9 cellular contexts compared by ENCODE assay signal in the genomic region with DNA sequence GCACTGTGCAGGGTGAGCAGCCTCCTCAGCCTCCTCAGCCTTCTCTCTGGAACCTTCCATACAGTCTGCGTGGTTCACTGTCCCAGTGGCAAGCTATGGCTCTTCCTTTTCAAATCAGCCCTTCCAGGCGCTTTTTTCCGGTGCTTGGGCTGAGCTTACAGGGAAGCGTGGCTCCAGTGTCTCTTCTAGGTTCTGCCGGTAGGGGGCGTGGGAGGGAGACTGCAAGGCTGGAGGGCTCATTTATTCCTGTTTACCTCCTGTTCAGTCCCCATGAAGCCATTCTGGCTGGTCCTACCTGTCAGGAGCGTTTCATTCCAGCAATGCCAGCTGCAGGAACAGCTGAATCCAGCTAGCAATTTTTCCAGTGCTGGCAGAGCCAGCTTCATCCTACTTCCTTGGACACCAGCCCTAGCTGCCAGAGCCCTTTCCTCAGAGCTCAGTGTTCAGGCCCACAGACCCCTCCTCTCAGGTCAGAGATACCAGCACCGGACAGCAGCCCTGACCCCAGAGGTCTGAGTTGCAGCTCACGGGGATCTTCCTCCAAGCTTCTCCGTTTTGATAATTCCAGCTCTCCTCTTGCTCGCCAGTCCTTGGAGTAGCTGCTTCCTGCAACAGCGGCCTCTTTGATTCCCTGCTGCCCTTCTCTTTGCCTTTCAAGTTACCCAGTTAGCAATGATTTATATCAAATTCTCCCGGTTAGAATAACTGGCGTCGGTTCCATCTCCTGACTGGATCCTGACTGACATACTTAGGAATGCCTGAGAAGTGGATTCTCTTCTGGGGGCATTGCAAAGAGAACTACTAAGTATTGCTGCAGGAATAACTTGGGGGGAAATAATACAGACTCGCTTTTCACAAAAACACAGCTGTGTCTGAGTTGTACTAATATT.
DNase-seq lines count a peak whose midpoint lies in the region; ATAC-seq, FAIRE-seq and TF ChIP-seq lines count a peak whose summit lies in the region.
"Had no signal": no experiment of that assay in that cellular context is flagged by ENCODE, and none has a peak within 500 bp of the region (broad histone marks: within the 10 kb centered on the region; RNA-seq: fewer than 3 reads in every experiment).

No MANE protein-coding gene starts in this region.

- no peak overlapping the region for H2AK5ac ChIP-seq in H9 (ENCODE audit: insufficient read length, low read length)

- no peak overlapping the region for H3K56ac ChIP-seq in H9 (ENCODE audit: insufficient read length, low read depth, low read length)

- no peak overlapping the region for H3K27ac ChIP-seq in H9 (ENCODE audit: insufficient read length, low read depth, low read length)
- no peak overlapping the region for H3K27ac ChIP-seq in right lobe of liver

- H3K23ac ChIP-seq in H9 (ENCODE audit: insufficient read length, low read depth, low read length), result no peak overlapping the region

- H3K4ac ChIP-seq in H9 (ENCODE audit: low read depth, low read length), result no peak overlapping the region

- H2BK5ac ChIP-seq in H9 (ENCODE audit: insufficient read length, low read length), result no peak overlapping the region

- H3K4me1 ChIP-seq in H9 (ENCODE audit: insufficient read depth, low read length), result no peaks in the 10 kb centered on the region
- no peaks in the 10 kb centered on the region for H3K4me1 ChIP-seq in right lobe of liver

- no peak overlapping the region for H4K5ac ChIP-seq in H9 (ENCODE audit: insufficient read length, low read depth, low read length)

- H3K27me3 Mint-ChIP-seq in H9 (ENCODE audit: low read depth), result peaks cover 2% of the 10 kb centered on the region; the same call in 1 of the 2 replicates

- H3K9me3 ChIP-seq in H9 (ENCODE audit: control insufficient read depth, low read depth, low read length), result no peaks in the 10 kb centered on the region
- H3K9me3 ChIP-seq in right lobe of liver, result no peaks in the 10 kb centered on the region

- ATAC-seq in right lobe of liver (no peak), GM21526 (IDR thresholded peaks at IDR 0.05; ENCODE audit: low FRiP score, unreplicated experiment) (no peak)
- ATAC-seq: right cardiac atrium had no signal

- TF ChIP-seq CTCF in D721Med (IDR thresholded peaks at IDR 0.05; ENCODE audit: insufficient read depth, missing control alignments), result peak; percentile 14
- peak; percentile 84 for TF ChIP-seq CTCF in H9 (conservative IDR thresholded peaks at IDR 0.05)
- peak in 3 of 4 donors; percentile 10 to 22 (median 10) for TF ChIP-seq CTCF in right lobe of liver (IDR thresholded peaks at IDR 0.05)

- H2BK12ac ChIP-seq in H9 (ENCODE audit: insufficient read length, low read depth, low read length), result no peak overlapping the region

- no peak for DNase-seq in D721Med (ENCODE audit: insufficient read length, low spot score)
- peak; percentile 84 for DNase-seq in H9
- DNase-seq in activated CD4-positive, alpha-beta T cell treated with anti-CD3 and anti-CD28 coated beads, Interleukin-2, amount 50 U/mL, for 48 hours, result peak; percentile 15 to 23
- no peak for DNase-seq in right lobe of liver
- DNase-seq in Kasumi-1 (lab: John Stamatoyannopoulos, UW), result no peak
- DNase-seq in NOMO-1 treated with dmso at 0.1 percent for 144 hours (lab: John Stamatoyannopoulos, UW; ENCODE audit: unreplicated experiment), result no peak
- DNase-seq: right cardiac atrium had no signal

- no peak overlapping the region for H2BK20ac ChIP-seq in H9 (ENCODE audit: low read depth, low read length, poor library complexity, severe bottlenecking)

- peaks cover 15 to 22% of the 10 kb centered on the region in 2 experiments for H3K4me1 Mint-ChIP-seq in H9

- H2BK15ac ChIP-seq in H9 (ENCODE audit: low read depth, low read length), result no peak overlapping the region

- H3K23me2 ChIP-seq in H9 (ENCODE audit: insufficient read length, low read depth, low read length, poor library complexity, severe bottlenecking), result no peaks in the 10 kb centered on the region

- no peaks in the 10 kb centered on the region for H3K27me3 ChIP-seq in H9 (ENCODE audit: insufficient read depth, low read length)
- no peaks in the 10 kb centered on the region for H3K27me3 ChIP-seq in right lobe of liver

- H3K18ac ChIP-seq in H9 (ENCODE audit: insufficient read length, low read depth, low read length), result no peak overlapping the region

- no peak overlapping the region for H3K27ac Mint-ChIP-seq in H9
- H3K27ac Mint-ChIP-seq: activated T-helper 2 cell treated with anti-CD3 and anti-CD28 coated beads, Interferon-gamma antibody, Interleukin-2, Interleukin-4, amounts not matched to agents 10 μg/mL and 5 μg/mL and 100 μg/mL, durations not matched to agents 14 hours and 24 hours and 36 hours had no signal

- H3K36me3 ChIP-seq in right lobe of liver, result no peaks in the 10 kb centered on the region

- no peaks in the 10 kb centered on the region for H3K79me1 ChIP-seq in H9 (ENCODE audit: insufficient read depth, low read depth, low read length, poor library complexity, severe bottlenecking)

- no peak overlapping the region for H3K9ac ChIP-seq in H9 (ENCODE audit: extremely low read depth, insufficient read length, low read length)

- H3T11ph ChIP-seq in H9 (ENCODE audit: low read length), result no peak overlapping the region

- H3K14ac ChIP-seq in H9 (ENCODE audit: insufficient read depth, low read length), result no peak overlapping the region

- H3K79me2 ChIP-seq in H9 (ENCODE audit: insufficient read depth, low read length), result no peaks in the 10 kb centered on the region

- H3K4me3 Mint-ChIP-seq in H9, result no peak overlapping the region

- H3K4me3 ChIP-seq in right lobe of liver, result no peak overlapping the region

- intact Hi-C loops in right lobe of liver (cut with DNase I), result loop anchor here (10.0 kb wide), 2 partner anchors 124 to 274 kb away; no protein-coding TSS in a partner anchor

- no peak for TF ChIP-seq POLR2A in right lobe of liver (IDR thresholded peaks at IDR 0.05)

- no peaks in the 10 kb centered on the region for H3K9me3 Mint-ChIP-seq in H9
- H3K9me3 Mint-ChIP-seq: activated T-helper 2 cell treated with anti-CD3 and anti-CD28 coated beads, Interferon-gamma antibody, Interleukin-2, Interleukin-4, amounts not matched to agents 10 μg/mL and 5 μg/mL and 100 μg/mL, durations not matched to agents 14 hours and 24 hours and 36 hours had no signal

- H3K36me3 Mint-ChIP-seq in H9 (ENCODE audit: insufficient read depth in 1 of 3, low read depth in 3 of 3), result no peaks in the 10 kb centered on the region

- no peak overlapping the region for H3K4me2 ChIP-seq in H9 (ENCODE audit: insufficient read depth, insufficient read length, low read length)

- no peak overlapping the region for H2BK120ac ChIP-seq in H9 (ENCODE audit: low read depth, low read length, poor library complexity, severe bottlenecking)

- no peak overlapping the region for H4K91ac ChIP-seq in H9 (ENCODE audit: insufficient read length, low read depth, low read length)

- no peak for FAIRE-seq in D721Med (lab: Jason Lieb, UNC)

- H4K8ac ChIP-seq in H9 (replicated peaks; ENCODE audit: insufficient read length, low read depth, low read length), result no peak overlapping the region

- H4K20me1 ChIP-seq in H9 (ENCODE audit: control insufficient read depth, insufficient read depth, insufficient read length), result no peaks in the 10 kb centered on the region

- H2AFZ ChIP-seq in H9 (ENCODE audit: low read length), result no peak overlapping the region

- no CpG with 5 or more reads among the region's 16 CpGs for WGBS in H9 (ENCODE audit: extremely low coverage, insufficient read length, low lambda C conversion rate)
- 36% methylated on average over 11 of the region's 16 CpGs for WGBS in right lobe of liver (ENCODE audit: insufficient coverage, low coverage, low lambda C conversion rate, missing lambda C conversion rate)

Comparison
In these comparisons a context has a peak if more than half of its experiments do, and no peak if none do; other contexts are left out.
1. DNase-seq: peak in H9 (single experiment) and activated CD4-positive, alpha-beta T cell treated with anti-CD3 and anti-CD28 coated beads, Interleukin-2, amount 50 U/mL, for 48 hours (2 of 2); none in D721Med (single experiment), right lobe of liver (0 of 3), Kasumi-1 (0 of 2) and NOMO-1 treated with dmso at 0.1 percent for 144 hours (single experiment).
2. CTCF ChIP-seq: peak in every context shown above with its lines; median percentile 84 in H9; 14 in D721Med; 10 in right lobe of liver.